In genomic region chr5:149406203-149406978, GRCh38 we compare ENCODE assay signal across 1 cellular context.
TF ChIP-seq lines count a peak whose summit lies in the region.

No MANE protein-coding gene starts in this region.

TF ChIP-seq in HepG2, 621 proteins besides CTCF, POLR2A, EP300 and RAD21:
- no peak for TF ChIP-seq ZC3H4 (CRISPR knock-in tag; IDR thresholded peaks at IDR 0.05; ENCODE audit: borderline replicate concordance)
- TF ChIP-seq NFYB (CRISPR knock-in tag; IDR thresholded peaks at IDR 0.05): 0 out of 2 replicates have a peak, but pooled peaks have one; percentile 20
- no peak for TF ChIP-seq MTF2 (CRISPR knock-in tag; IDR thresholded peaks at IDR 0.05; ENCODE audit: borderline replicate concordance)
TF ChIP-seq in HepG2: peak in this region for 1.
